1 cellular context compared by ENCODE assay signal in the genomic region with DNA sequence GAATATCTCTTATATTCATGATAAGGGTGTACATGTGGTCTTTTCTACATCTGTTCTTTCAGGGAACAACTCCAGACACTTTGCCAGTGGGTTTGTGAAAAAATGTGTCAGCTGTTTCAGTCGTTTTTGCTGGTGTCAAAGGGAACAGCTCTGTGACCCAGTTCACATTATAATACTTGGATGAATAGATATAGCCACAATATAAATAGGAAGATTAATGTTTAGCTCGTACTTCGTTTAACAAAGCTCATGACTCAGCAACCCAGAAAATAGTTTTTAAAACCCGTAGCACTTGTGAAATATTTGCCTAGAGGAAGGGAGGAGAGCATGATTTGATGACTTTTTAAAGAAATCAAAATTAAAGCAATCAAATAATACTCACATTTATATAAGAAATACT.
A peak's percentile ranks its signal among the peaks of the same experiment; 100 is the strongest.
TF ChIP-seq lines count a peak whose summit lies in the region.

No MANE protein-coding gene starts in this region.

TF ChIP-seq in liver, 16 proteins besides CTCF, POLR2A, EP300 and RAD21 (continued from another document):
- TF ChIP-seq, protein P1, sequence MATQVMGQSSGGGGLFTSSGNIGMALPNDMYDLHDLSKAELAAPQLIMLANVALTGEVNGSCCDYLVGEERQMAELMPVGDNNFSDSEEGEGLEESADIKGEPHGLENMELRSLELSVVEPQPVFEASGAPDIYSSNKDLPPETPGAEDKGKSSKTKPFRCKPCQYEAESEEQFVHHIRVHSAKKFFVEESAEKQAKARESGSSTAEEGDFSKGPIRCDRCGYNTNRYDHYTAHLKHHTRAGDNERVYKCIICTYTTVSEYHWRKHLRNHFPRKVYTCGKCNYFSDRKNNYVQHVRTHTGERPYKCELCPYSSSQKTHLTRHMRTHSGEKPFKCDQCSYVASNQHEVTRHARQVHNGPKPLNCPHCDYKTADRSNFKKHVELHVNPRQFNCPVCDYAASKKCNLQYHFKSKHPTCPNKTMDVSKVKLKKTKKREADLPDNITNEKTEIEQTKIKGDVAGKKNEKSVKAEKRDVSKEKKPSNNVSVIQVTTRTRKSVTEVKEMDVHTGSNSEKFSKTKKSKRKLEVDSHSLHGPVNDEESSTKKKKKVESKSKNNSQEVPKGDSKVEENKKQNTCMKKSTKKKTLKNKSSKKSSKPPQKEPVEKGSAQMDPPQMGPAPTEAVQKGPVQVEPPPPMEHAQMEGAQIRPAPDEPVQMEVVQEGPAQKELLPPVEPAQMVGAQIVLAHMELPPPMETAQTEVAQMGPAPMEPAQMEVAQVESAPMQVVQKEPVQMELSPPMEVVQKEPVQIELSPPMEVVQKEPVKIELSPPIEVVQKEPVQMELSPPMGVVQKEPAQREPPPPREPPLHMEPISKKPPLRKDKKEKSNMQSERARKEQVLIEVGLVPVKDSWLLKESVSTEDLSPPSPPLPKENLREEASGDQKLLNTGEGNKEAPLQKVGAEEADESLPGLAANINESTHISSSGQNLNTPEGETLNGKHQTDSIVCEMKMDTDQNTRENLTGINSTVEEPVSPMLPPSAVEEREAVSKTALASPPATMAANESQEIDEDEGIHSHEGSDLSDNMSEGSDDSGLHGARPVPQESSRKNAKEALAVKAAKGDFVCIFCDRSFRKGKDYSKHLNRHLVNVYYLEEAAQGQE (IDR thresholded peaks at IDR 0.05), result no peak
- TF ChIP-seq, protein P2, sequence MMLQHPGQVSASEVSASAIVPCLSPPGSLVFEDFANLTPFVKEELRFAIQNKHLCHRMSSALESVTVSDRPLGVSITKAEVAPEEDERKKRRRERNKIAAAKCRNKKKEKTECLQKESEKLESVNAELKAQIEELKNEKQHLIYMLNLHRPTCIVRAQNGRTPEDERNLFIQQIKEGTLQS (IDR thresholded peaks at IDR 0.05), result peak; percentile 32
- TF ChIP-seq YY1 (IDR thresholded peaks at IDR 0.05), result peak; percentile 11
- no peak for TF ChIP-seq HNF4G (IDR thresholded peaks at IDR 0.05)
- TF ChIP-seq FOXA2 (IDR thresholded peaks at IDR 0.05), result peak; percentile 13
- peak; percentile 31 to 69 for TF ChIP-seq HNF4A (conservative IDR thresholded peaks at IDR 0.05)
- peak; percentile 35 for TF ChIP-seq SP1 (IDR thresholded peaks at IDR 0.05)
- TF ChIP-seq, protein P3, sequence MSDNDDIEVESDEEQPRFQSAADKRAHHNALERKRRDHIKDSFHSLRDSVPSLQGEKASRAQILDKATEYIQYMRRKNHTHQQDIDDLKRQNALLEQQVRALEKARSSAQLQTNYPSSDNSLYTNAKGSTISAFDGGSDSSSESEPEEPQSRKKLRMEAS (IDR thresholded peaks at IDR 0.05), result no peak
- TF ChIP-seq NR2F2 (IDR thresholded peaks at IDR 0.05), result no peak
- TF ChIP-seq GABPA (IDR thresholded peaks at IDR 0.05 in 1 of 2, conservative IDR thresholded peaks at IDR 0.05 in 1 of 2), result no peak
- no peak for TF ChIP-seq FOXA1 (IDR thresholded peaks at IDR 0.05)
- TF ChIP-seq EGR1 (IDR thresholded peaks at IDR 0.05; ENCODE audit: low read depth in 2 of 2), result no peak
- TF ChIP-seq, protein P4, sequence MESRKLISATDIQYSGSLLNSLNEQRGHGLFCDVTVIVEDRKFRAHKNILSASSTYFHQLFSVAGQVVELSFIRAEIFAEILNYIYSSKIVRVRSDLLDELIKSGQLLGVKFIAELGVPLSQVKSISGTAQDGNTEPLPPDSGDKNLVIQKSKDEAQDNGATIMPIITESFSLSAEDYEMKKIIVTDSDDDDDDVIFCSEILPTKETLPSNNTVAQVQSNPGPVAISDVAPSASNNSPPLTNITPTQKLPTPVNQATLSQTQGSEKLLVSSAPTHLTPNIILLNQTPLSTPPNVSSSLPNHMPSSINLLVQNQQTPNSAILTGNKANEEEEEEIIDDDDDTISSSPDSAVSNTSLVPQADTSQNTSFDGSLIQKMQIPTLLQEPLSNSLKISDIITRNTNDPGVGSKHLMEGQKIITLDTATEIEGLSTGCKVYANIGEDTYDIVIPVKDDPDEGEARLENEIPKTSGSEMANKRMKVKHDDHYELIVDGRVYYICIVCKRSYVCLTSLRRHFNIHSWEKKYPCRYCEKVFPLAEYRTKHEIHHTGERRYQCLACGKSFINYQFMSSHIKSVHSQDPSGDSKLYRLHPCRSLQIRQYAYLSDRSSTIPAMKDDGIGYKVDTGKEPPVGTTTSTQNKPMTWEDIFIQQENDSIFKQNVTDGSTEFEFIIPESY (IDR thresholded peaks at IDR 0.05), result no peak
